ENCODE assay signal across 8 cellular contexts in the genomic region with DNA sequence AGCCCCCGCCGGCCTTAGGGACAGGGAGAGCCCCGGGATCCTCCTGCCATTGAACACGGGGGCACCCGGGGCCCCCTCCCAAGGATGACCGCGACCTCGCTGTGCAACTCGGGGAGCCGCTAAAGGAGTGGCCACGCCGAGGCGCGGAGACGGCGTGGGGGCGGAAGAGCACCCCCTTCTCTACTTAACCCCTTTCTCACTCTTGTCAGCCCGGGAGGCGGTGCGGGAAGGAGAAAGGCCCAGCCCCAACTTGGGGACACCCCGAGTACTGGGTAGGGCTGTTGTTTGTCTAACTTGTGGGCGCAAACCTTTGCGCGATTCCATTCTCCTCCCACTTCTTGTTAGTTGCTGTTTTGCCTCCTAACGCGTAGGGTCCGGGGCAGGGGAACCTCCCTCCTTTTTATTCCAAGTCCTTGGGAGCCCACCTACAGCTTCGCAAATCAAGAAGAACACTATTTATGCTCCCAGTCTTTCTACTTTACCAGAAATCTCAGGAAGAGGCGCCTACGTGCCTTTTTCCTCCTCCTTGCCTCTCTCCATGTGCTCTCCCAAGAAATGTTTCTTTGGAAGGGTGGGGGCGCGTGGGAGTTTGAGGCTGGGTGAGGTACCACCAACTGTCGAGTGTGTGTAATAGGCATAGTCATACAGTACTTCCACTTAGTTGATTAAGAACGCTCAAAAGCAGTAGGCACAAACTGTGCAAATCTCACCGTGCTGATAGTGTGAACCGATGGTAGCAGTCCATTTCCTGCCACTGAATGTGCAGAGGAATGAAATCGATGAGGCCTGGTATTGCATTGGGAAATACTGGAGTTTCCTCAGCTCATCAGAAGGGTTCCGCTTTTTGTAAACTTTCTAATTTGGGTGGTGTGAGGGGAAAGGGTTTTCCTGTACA. TPM values are rescaled to one million over a fixed set of nuclear protein-coding genes. Genes with fewer than 3 reads are reported as not detected.
DNase-seq lines count a peak whose midpoint lies in the region; ATAC-seq and TF ChIP-seq lines count a peak whose summit lies in the region.

No MANE protein-coding gene starts in this region.

- peak overlapping the region; percentile 78 for H3K27ac ChIP-seq in neutrophil
- peak overlapping the region; percentile 82 to 88 (median 87) for H3K27ac ChIP-seq in upper lobe of left lung

- H3K27me3 ChIP-seq in neutrophil: no peaks in the 10 kb centered on the region
- H3K27me3 ChIP-seq in upper lobe of left lung: peaks cover 0 to 6% (median 0%) of the 10 kb centered on the region in 4 donors

- no peak for TF ChIP-seq EP300 in upper lobe of left lung (IDR thresholded peaks at IDR 0.05)

- H3K4me3 ChIP-seq in GM12875 (ENCODE audit: low read depth, low read length): peak overlapping the region; percentile 76
- H3K4me3 ChIP-seq in neutrophil (ENCODE audit: low read depth in 1 of 2, low read length in 1 of 2): peak overlapping the region; percentile 67 to 78
- H3K4me3 ChIP-seq in upper lobe of left lung: peak overlapping the region; percentile 56 to 76 (median 66)

- 0 to 15% methylated on average over 13 to 38 of the region's 38 CpGs for WGBS in upper lobe of left lung, 2 donors

- H3K9me3 ChIP-seq in neutrophil (no peaks in the 10 kb centered on the region), upper lobe of left lung (no peaks in the 10 kb centered on the region)

- no peaks in the 10 kb centered on the region for H3K36me3 ChIP-seq in neutrophil
- H3K36me3 ChIP-seq in upper lobe of left lung: no peaks in the 10 kb centered on the region

- DNase-seq in NCI-H460 (ENCODE audit: extremely low read depth, low read depth) (peak; percentile 31), activated T-helper 1 cell treated with Interleukin-2 at 50 U/mL for 16 hours (ENCODE audit: low read depth) (peak; percentile 5), fibroblast of the conjunctiva (ENCODE audit: low read depth) (peak; percentile 4), upper lobe of left lung (peak in 1 of 2 donors; percentile 55), iPS-NIHi11 (ENCODE audit: low spot score) (no peak)

- ATAC-seq in HG02571 (IDR thresholded peaks at IDR 0.05; ENCODE audit: unreplicated experiment): peak; percentile 33
- ATAC-seq in upper lobe of left lung (ENCODE audit: low FRiP score in 2 of 2): peak; percentile 65 to 77

- no peak for TF ChIP-seq POLR2A in upper lobe of left lung (IDR thresholded peaks at IDR 0.05)

- TF ChIP-seq CTCF in GM12875 (IDR thresholded peaks at IDR 0.05; ENCODE audit: borderline replicate concordance, insufficient read depth, low read depth, low read length) (no peak), neutrophil (IDR thresholded peaks at IDR 0.05) (no peak), upper lobe of left lung (IDR thresholded peaks at IDR 0.05) (no peak)

- peaks cover 0 to 13% of the 10 kb centered on the region in 2 experiments for H3K4me1 ChIP-seq in neutrophil (ENCODE audit: control insufficient read depth in 1 of 2, insufficient read depth in 1 of 2, low read depth in 1 of 2, low read length in 1 of 2)
- peaks cover 0 to 9% (median 0%) of the 10 kb centered on the region in 4 donors for H3K4me1 ChIP-seq in upper lobe of left lung

RNA-seq across cellular contexts. Expression of a gene that starts 0.8 kb away (rescaled TPM):
- 27.0 and 29.6 TPM in 2 replicates for total RNA-seq in NCI-H460 (2014; rRNA removed; shearing (Covaris generic))
- polyA plus RNA-seq in NCI-H460 (2014; cell fraction: nucleus; rRNA removed): 4.7 and 5.6 TPM in 2 replicates
- total RNA-seq in upper lobe of left lung: 100 to 1,000 TPM in 1 of 6 donors, 10 to 100 TPM in 5; 22.5 to 107 (median 44.1) TPM
